ENCODE assay signal across 2 cellular contexts in the genomic region with DNA sequence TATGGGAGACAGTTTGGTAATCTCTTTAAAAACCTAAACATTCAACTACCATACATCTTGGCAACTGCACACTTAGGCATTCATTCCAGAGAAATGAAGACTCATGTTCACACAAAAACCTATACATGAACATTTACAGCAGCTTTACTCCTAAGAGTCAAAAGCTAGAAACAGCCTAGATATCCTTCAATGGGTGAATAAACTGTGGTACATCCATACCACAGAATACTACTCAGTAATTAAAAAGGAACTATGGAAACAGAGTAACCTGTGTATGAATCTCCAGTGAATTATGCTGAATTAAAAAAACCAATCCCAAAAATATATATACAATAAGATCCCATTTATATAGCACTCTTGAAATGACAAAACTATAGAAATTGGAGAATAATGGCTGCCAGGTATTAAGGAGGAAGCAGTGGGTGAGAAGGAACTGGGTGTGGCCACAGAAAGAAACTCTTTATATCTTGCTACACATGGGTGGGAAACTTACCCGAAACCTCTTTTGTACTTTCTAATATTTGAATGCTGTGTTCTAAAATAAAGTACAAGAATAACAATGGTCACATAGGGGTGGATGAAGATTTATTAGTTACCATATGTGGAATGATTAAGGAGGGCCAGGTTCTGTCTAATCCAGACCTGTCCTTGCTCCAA.
A peak's percentile ranks its signal among the peaks of the same experiment; 100 is the strongest.
TF ChIP-seq lines count a peak whose summit lies in the region.

No MANE protein-coding gene starts in this region.

TF ChIP-seq in SK-N-SH treated with all-trans-retinoic acid at 6 μM for 48 hours, 23 proteins besides CTCF, POLR2A, EP300 and RAD21:
- TF ChIP-seq, protein P1, sequence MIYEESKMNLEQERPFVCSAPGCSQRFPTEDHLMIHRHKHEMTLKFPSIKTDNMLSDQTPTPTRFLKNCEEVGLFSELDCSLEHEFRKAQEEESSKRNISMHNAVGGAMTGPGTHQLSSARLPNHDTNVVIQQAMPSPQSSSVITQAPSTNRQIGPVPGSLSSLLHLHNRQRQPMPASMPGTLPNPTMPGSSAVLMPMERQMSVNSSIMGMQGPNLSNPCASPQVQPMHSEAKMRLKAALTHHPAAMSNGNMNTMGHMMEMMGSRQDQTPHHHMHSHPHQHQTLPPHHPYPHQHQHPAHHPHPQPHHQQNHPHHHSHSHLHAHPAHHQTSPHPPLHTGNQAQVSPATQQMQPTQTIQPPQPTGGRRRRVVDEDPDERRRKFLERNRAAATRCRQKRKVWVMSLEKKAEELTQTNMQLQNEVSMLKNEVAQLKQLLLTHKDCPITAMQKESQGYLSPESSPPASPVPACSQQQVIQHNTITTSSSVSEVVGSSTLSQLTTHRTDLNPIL (CRISPR knock-in tag; IDR thresholded peaks at IDR 0.05; ENCODE audit: low read depth) = no peak
- peak; percentile 92 for TF ChIP-seq ZNF8 (CRISPR knock-in tag; IDR thresholded peaks at IDR 0.05)

TF ChIP-seq in SK-N-SH, 30 proteins besides CTCF, POLR2A, EP300 and RAD21 (continued from another document):
- TF ChIP-seq, protein P2, sequence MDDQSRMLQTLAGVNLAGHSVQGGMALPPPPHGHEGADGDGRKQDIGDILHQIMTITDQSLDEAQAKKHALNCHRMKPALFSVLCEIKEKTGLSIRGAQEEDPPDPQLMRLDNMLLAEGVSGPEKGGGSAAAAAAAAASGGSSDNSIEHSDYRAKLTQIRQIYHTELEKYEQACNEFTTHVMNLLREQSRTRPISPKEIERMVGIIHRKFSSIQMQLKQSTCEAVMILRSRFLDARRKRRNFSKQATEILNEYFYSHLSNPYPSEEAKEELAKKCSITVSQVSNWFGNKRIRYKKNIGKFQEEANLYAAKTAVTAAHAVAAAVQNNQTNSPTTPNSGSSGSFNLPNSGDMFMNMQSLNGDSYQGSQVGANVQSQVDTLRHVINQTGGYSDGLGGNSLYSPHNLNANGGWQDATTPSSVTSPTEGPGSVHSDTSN (IDR thresholded peaks at IDR 0.05) = no peak
- TF ChIP-seq USF1 (IDR thresholded peaks at IDR 0.05; ENCODE audit: borderline replicate concordance, low read depth) (no peak), GATA2 (CRISPR knock-in tag; IDR thresholded peaks at IDR 0.05) (no peak), NRF1 (IDR thresholded peaks at IDR 0.05; ENCODE audit: low read depth, low read length) (no peak), JUND (IDR thresholded peaks at IDR 0.05) (no peak), MEF2A (IDR thresholded peaks at IDR 0.05; ENCODE audit: borderline replicate concordance, low read depth) (no peak), RCOR1 (IDR thresholded peaks at IDR 0.05; ENCODE audit: low read length) (no peak), POLR2AphosphoS5 (IDR thresholded peaks at IDR 0.05; ENCODE audit: low read depth, low read length) (no peak), TEAD4 (IDR thresholded peaks at IDR 0.05; ENCODE audit: borderline replicate concordance, insufficient read depth) (no peak), TAF1 (IDR thresholded peaks at IDR 0.05; ENCODE audit: borderline replicate concordance, low read depth, low read length) (no peak)
- TF ChIP-seq, protein P3, sequence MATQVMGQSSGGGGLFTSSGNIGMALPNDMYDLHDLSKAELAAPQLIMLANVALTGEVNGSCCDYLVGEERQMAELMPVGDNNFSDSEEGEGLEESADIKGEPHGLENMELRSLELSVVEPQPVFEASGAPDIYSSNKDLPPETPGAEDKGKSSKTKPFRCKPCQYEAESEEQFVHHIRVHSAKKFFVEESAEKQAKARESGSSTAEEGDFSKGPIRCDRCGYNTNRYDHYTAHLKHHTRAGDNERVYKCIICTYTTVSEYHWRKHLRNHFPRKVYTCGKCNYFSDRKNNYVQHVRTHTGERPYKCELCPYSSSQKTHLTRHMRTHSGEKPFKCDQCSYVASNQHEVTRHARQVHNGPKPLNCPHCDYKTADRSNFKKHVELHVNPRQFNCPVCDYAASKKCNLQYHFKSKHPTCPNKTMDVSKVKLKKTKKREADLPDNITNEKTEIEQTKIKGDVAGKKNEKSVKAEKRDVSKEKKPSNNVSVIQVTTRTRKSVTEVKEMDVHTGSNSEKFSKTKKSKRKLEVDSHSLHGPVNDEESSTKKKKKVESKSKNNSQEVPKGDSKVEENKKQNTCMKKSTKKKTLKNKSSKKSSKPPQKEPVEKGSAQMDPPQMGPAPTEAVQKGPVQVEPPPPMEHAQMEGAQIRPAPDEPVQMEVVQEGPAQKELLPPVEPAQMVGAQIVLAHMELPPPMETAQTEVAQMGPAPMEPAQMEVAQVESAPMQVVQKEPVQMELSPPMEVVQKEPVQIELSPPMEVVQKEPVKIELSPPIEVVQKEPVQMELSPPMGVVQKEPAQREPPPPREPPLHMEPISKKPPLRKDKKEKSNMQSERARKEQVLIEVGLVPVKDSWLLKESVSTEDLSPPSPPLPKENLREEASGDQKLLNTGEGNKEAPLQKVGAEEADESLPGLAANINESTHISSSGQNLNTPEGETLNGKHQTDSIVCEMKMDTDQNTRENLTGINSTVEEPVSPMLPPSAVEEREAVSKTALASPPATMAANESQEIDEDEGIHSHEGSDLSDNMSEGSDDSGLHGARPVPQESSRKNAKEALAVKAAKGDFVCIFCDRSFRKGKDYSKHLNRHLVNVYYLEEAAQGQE (IDR thresholded peaks at IDR 0.05; ENCODE audit: low read depth, low read length) = no peak
